Comparison of ENCODE assay signal across 1 cellular context in genomic region chr3:183912895-183913579, GRCh38.
TF ChIP-seq lines count a peak whose summit lies in the region.

No MANE protein-coding gene starts in this region.

TF ChIP-seq in HepG2, 621 proteins besides CTCF, POLR2A, EP300 and RAD21 (continued from another document and continues in another):
- TF ChIP-seq NFAT5 (CRISPR knock-in tag; IDR thresholded peaks at IDR 0.05) (no peak; the same call in 1 of the 2 replicates), ZNF160 (CRISPR knock-in tag; IDR thresholded peaks at IDR 0.05) (no peak), DPF2 (CRISPR knock-in tag; IDR thresholded peaks at IDR 0.05; ENCODE audit: borderline replicate concordance, low read depth) (no peak), LCORL (IDR thresholded peaks at IDR 0.05) (no peak), LCORL (CRISPR knock-in tag; IDR thresholded peaks at IDR 0.05) (no peak), ZNF691 (CRISPR knock-in tag; IDR thresholded peaks at IDR 0.05; ENCODE audit: borderline replicate concordance, low read depth) (no peak), RELA (CRISPR knock-in tag; IDR thresholded peaks at IDR 0.05) (no peak), HNF1B (CRISPR knock-in tag; IDR thresholded peaks at IDR 0.05) (no peak), TBP (CRISPR knock-in tag; IDR thresholded peaks at IDR 0.05) (no peak), AKNA (CRISPR knock-in tag; IDR thresholded peaks at IDR 0.05; ENCODE audit: borderline replicate concordance) (no peak), ISX (CRISPR knock-in tag; conservative IDR thresholded peaks at IDR 0.05) (no peak), ZNF230 (CRISPR knock-in tag; IDR thresholded peaks at IDR 0.05) (no peak), SMC3 (IDR thresholded peaks at IDR 0.05; ENCODE audit: low read length) (no peak), ELF3 (CRISPR knock-in tag; IDR thresholded peaks at IDR 0.05) (no peak), TBX2 (CRISPR knock-in tag; IDR thresholded peaks at IDR 0.05; ENCODE audit: borderline replicate concordance) (peak; percentile 86), ZNF264 (CRISPR knock-in tag; IDR thresholded peaks at IDR 0.05) (no peak), ZKSCAN5 (CRISPR knock-in tag; IDR thresholded peaks at IDR 0.05) (no peak), KDM1A (CRISPR knock-in tag; IDR thresholded peaks at IDR 0.05) (no peak), ZSCAN5A (CRISPR knock-in tag; IDR thresholded peaks at IDR 0.05; ENCODE audit: borderline replicate concordance) (no peak), SRSF1 (optimal IDR thresholded peaks at IDR 0.05; ENCODE audit: low read depth, low read length) (no peak), CERS6 (CRISPR knock-in tag; IDR thresholded peaks at IDR 0.05) (no peak), HDAC2 (CRISPR knock-in tag; IDR thresholded peaks at IDR 0.05) (no peak), ZNF30 (CRISPR knock-in tag; IDR thresholded peaks at IDR 0.05) (no peak), ZMAT3 (CRISPR knock-in tag; conservative IDR thresholded peaks at IDR 0.05) (no peak), RCOR2 (CRISPR knock-in tag; IDR thresholded peaks at IDR 0.05) (no peak), PCBP1 (IDR thresholded peaks at IDR 0.05; ENCODE audit: borderline replicate concordance, low read depth, low read length) (no peak), ATF4 (CRISPR knock-in tag; IDR thresholded peaks at IDR 0.05) (0 out of 4 replicates have a peak, but pooled peaks of 1 of the 2 experiments have one; percentile 13), PITX1 (CRISPR knock-in tag; IDR thresholded peaks at IDR 0.05) (no peak), KLF15 (CRISPR knock-in tag; IDR thresholded peaks at IDR 0.05; ENCODE audit: borderline replicate concordance) (no peak), ARHGAP35 (CRISPR knock-in tag; IDR thresholded peaks at IDR 0.05; ENCODE audit: borderline replicate concordance) (no peak), ZNF3 (CRISPR knock-in tag; IDR thresholded peaks at IDR 0.05) (no peak), ZNF557 (CRISPR knock-in tag; IDR thresholded peaks at IDR 0.05) (no peak), TARDBP (CRISPR knock-in tag; IDR thresholded peaks at IDR 0.05) (no peak), ZNF773 (CRISPR knock-in tag; IDR thresholded peaks at IDR 0.05; ENCODE audit: borderline replicate concordance) (no peak), IKZF1 (IDR thresholded peaks at IDR 0.05) (no peak), ZNF619 (CRISPR knock-in tag; IDR thresholded peaks at IDR 0.05) (no peak; the same call in 1 of the 2 replicates), THAP8 (CRISPR knock-in tag; IDR thresholded peaks at IDR 0.05; ENCODE audit: borderline replicate concordance) (no peak), ZNF33A (CRISPR knock-in tag; IDR thresholded peaks at IDR 0.05; ENCODE audit: borderline replicate concordance) (no peak), RXRB (CRISPR knock-in tag; IDR thresholded peaks at IDR 0.05; ENCODE audit: borderline replicate concordance) (0 out of 2 replicates have a peak, but pooled peaks have one; percentile 37), GRHL1 (CRISPR knock-in tag; conservative IDR thresholded peaks at IDR 0.05) (no peak), NKX3-1 (CRISPR knock-in tag; IDR thresholded peaks at IDR 0.05) (no peak), CHCHD3 (CRISPR knock-in tag; IDR thresholded peaks at IDR 0.05) (no peak), ZNF644 (CRISPR knock-in tag; IDR thresholded peaks at IDR 0.05; ENCODE audit: low read depth) (0 out of 2 replicates have a peak, but pooled peaks have one; percentile 9), RFXANK (CRISPR knock-in tag; IDR thresholded peaks at IDR 0.05) (no peak), ZNF558 (CRISPR knock-in tag; IDR thresholded peaks at IDR 0.05; ENCODE audit: borderline replicate concordance) (no peak)
